In the genomic region with DNA sequence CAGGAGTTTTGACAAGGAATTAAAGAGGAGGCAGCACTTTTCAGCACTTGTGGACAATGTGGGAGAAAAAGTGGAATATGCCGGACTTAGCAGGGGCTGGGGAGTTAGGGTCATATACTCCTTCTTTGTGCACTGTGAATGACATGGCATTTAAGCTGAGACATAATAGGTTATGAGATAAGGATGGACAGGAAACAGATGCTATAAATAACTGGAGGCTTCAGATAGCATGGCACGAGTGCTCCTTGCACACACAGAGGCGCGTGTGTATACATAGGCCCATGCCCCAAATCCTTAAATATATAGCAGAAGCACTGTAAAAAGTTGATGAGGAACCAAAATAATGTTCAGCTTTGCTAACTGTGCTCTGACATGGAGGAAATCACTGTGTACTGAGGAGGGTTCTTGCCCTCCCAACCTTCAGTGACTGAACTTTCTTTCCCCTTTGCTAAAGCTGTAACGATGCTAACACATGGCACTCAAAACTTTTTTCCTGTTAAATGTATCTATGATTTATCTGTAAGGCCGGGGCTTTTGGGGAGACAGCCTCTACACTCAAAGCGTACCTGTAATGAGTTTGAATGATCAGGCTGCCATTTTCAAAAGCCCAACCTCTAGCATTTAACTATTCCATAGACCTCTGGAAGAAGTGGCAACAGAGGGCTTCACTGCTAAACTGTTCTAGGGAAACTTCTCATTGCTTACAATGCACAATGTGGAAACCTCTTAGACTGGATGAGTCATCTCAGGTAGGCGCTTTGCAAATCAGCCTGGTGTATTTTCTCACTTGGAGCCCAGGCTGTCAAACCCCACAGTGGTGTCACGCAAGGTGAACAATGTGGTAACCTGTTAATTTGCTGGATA, we compare ENCODE assay signal across 21 cellular contexts.
"Had no signal": no experiment of that assay in that cellular context is flagged by ENCODE, and none has a peak within 500 bp of the region (broad histone marks: within the 10 kb centered on the region; RNA-seq: fewer than 3 reads in every experiment).

No MANE protein-coding gene starts in this region.

- H3K27me3 Mint-ChIP-seq: activated CD4-positive, alpha-beta T cell treated with anti-CD3 and anti-CD28 coated beads, Interleukin-2, amount 10 ng/mL, durations not matched to agents 24 days and 14 days; effector memory CD8-positive, alpha-beta T cell; memory B cell; stimulated activated naive B cell treated with anti-CD40 and anti-IgM and Interleukin-4, amounts not matched to agents 10 μg/mL and 1 μg/mL and 100 μg/mL, for 72 hours had no signal

- H3K4me3 ChIP-seq: skin epidermis, tibial artery, uterus had no signal

- DNase-seq: activated CD4-positive, alpha-beta T cell treated with anti-CD3 and anti-CD28 coated beads, Interleukin-2, amount 10 ng/mL, durations not matched to agents 24 days and 14 days; activated CD4-positive, CD25-positive, alpha-beta regulatory T cell; activated CD8-positive, alpha-beta memory T cell treated with anti-CD3 and anti-CD28 coated beads for 24 hours; activated naive CD4-positive, alpha-beta T cell treated with Interleukin-2 at 50 U/mL for 16 hours; activated T-cell treated with anti-CD3 and anti-CD28 coated beads for 4 hours; aorta; dermis blood vessel endothelial cell; effector memory CD8-positive, alpha-beta T cell; foreskin melanocyte; left colon; naive thymus-derived CD8-positive, alpha-beta T cell; posterior cingulate gyrus; stimulated activated CD4-positive, alpha-beta T cell treated with anti-CD3 and anti-CD28 coated beads, Interleukin-15, amount 100 ng/mL, for 24 hours; stimulated activated CD4-positive, alpha-beta T cell treated with anti-CD3 and anti-CD28 coated beads, Interleukin-4, amount 100 ng/mL, for 1 hour; stimulated activated naive B cell treated with anti-CD40 and anti-IgM and Interleukin-4, amounts not matched to agents 10 μg/mL and 1 μg/mL and 100 μg/mL, for 72 hours; tibial artery; uterus had no signal

- H3K27me3 ChIP-seq: tibial artery, uterus had no signal

- H3K4me1 ChIP-seq: tibial artery, uterus had no signal

- H3K36me3 ChIP-seq: tibial artery, uterus had no signal

- H3K27ac ChIP-seq: epithelial cell of prostate, skin epidermis, tibial artery, uterus had no signal

- H3K4me3 Mint-ChIP-seq: activated CD4-positive, alpha-beta T cell treated with anti-CD3 and anti-CD28 coated beads, Interleukin-2, amount 10 ng/mL, durations not matched to agents 24 days and 14 days; effector memory CD8-positive, alpha-beta T cell; memory B cell; naive thymus-derived CD8-positive, alpha-beta T cell; stimulated activated naive B cell treated with anti-CD40 and anti-IgM and Interleukin-4, amounts not matched to agents 10 μg/mL and 1 μg/mL and 100 μg/mL, for 72 hours; T-helper 1 cell treated with Interleukin-12 subunit alpha and Interleukin-12 subunit beta and Interleukin-4 antibody, amounts not matched to agents 30 μg/mL and 1 μg/mL, for 36 hours had no signal

- H3K27ac Mint-ChIP-seq: activated CD4-positive, alpha-beta T cell treated with anti-CD3 and anti-CD28 coated beads, Interleukin-2, amount 10 ng/mL, durations not matched to agents 24 days and 14 days; effector memory CD8-positive, alpha-beta T cell; memory B cell; naive thymus-derived CD8-positive, alpha-beta T cell; stimulated activated naive B cell treated with anti-CD40 and anti-IgM and Interleukin-4, amounts not matched to agents 10 μg/mL and 1 μg/mL and 100 μg/mL, for 72 hours; T-helper 1 cell treated with Interleukin-12 subunit alpha and Interleukin-12 subunit beta and Interleukin-4 antibody, amounts not matched to agents 30 μg/mL and 1 μg/mL, for 36 hours had no signal

- H3K36me3 Mint-ChIP-seq: memory B cell; stimulated activated naive B cell treated with anti-CD40 and anti-IgM and Interleukin-4, amounts not matched to agents 10 μg/mL and 1 μg/mL and 100 μg/mL, for 72 hours had no signal

- ATAC-seq: effector memory CD8-positive, alpha-beta T cell; left colon; naive thymus-derived CD8-positive, alpha-beta T cell; stimulated activated naive B cell treated with anti-CD40 and anti-IgM and Interleukin-4, amounts not matched to agents 10 μg/mL and 1 μg/mL and 100 μg/mL, for 72 hours had no signal

- H3K4me1 Mint-ChIP-seq: activated CD4-positive, alpha-beta T cell treated with anti-CD3 and anti-CD28 coated beads, Interleukin-2, amount 10 ng/mL, durations not matched to agents 24 days and 14 days; memory B cell; naive thymus-derived CD8-positive, alpha-beta T cell; stimulated activated naive B cell treated with anti-CD40 and anti-IgM and Interleukin-4, amounts not matched to agents 10 μg/mL and 1 μg/mL and 100 μg/mL, for 72 hours had no signal

- H3K9me3 ChIP-seq: uterus had no signal

- H3K9me3 Mint-ChIP-seq: activated CD4-positive, alpha-beta T cell treated with anti-CD3 and anti-CD28 coated beads, Interleukin-2, amount 10 ng/mL, durations not matched to agents 24 days and 14 days had no signal
